ENCODE assay signal across 1 cellular context in genomic region chr4:155008389-155008788, GRCh38.
TF ChIP-seq lines count a peak whose summit lies in the region.

No MANE protein-coding gene starts in this region.

TF ChIP-seq in H1, 55 proteins besides CTCF, POLR2A, EP300 and RAD21 (continued from another document):
- TF ChIP-seq TEAD4 (IDR thresholded peaks at IDR 0.05; ENCODE audit: low read depth, low read length): no peak
- TF ChIP-seq JUND (IDR thresholded peaks at IDR 0.05; ENCODE audit: low read length): no peak
